In the genomic region with DNA sequence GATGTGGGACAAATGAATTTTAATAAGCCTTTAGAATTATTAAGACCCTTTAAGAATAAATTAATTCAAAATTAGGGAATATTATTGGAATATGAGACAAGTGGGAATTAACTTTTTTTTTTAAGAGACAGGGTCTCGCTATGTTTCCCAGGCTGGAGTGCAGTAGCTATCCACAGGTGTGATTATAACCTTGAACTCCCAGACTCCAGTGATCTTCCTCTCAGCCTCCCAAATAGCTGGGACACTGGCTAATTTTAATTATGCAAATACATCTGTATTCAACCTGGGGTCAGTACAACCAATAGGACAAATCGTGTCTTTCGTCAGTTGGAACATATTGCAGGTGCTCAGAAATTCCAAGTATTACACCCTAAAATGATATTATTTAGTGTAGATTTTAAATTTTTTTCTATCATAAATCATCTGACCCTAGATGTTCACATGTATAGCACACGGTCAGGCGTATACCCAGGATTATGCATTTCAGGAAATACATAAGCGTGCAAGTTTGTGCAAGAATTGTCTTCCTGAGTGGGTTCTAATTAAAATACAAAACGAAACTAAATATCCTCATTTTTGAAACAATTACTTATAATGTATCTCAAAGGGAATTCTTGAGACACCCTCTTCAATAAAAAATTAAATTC, we compare ENCODE assay signal across 8 cellular contexts. TPM values are rescaled to one million over a fixed set of nuclear protein-coding genes. Genes with fewer than 3 reads are reported as not detected.
A peak's percentile ranks its signal among the peaks of the same experiment; 100 is the strongest.
DNase-seq lines count a peak whose midpoint lies in the region; ATAC-seq and TF ChIP-seq lines count a peak whose summit lies in the region.

No MANE protein-coding gene starts in this region.

- intact Hi-C loops in left ventricle myocardium inferior (cut with micrococcal nuclease) (no loop called here), cardiac septum (cut with DNase I) (loop anchor here (5.0 kb wide), 3 partner anchors 46 to 169 kb away; a partner anchor contains a TSS), lower lobe of right lung (cut with DNase I) (no loop called here)

- H3K36me3 ChIP-seq in left ventricle myocardium inferior (peaks cover 5% of the 10 kb centered on the region), lower lobe of right lung (no peaks in the 10 kb centered on the region)

- H3K4me1 Mint-ChIP-seq in activated naive CD8-positive, alpha-beta T cell treated with anti-CD3 and anti-CD28 coated beads, Interleukin-2, amount 10 ng/mL, durations not matched to agents 7 days and 5 days = peaks cover 24% of the 10 kb centered on the region

- H3K4me1 ChIP-seq in left ventricle myocardium inferior (peaks cover 47% of the 10 kb centered on the region), lower lobe of right lung (peaks cover 23% of the 10 kb centered on the region)

- H3K27ac Mint-ChIP-seq in activated naive CD8-positive, alpha-beta T cell treated with anti-CD3 and anti-CD28 coated beads, Interleukin-2, amount 10 ng/mL, durations not matched to agents 7 days and 5 days = peak overlapping the region; percentile 86

- peaks cover 23% of the 10 kb centered on the region for H3K36me3 Mint-ChIP-seq in activated naive CD8-positive, alpha-beta T cell treated with anti-CD3 and anti-CD28 coated beads, Interleukin-2, amount 10 ng/mL, durations not matched to agents 7 days and 5 days

- H3K9me3 ChIP-seq in left ventricle myocardium inferior (replicated peaks) = peaks cover 9% of the 10 kb centered on the region
- peaks cover 8% of the 10 kb centered on the region for H3K9me3 ChIP-seq in lower lobe of right lung

- no peak for TF ChIP-seq CTCF in left ventricle myocardium inferior (IDR thresholded peaks at IDR 0.05; ENCODE audit: borderline replicate concordance)
- no peak for TF ChIP-seq CTCF in lower lobe of right lung (IDR thresholded peaks at IDR 0.05)

- peaks cover 5% of the 10 kb centered on the region for H3K9me3 Mint-ChIP-seq in activated naive CD8-positive, alpha-beta T cell treated with anti-CD3 and anti-CD28 coated beads, Interleukin-2, amount 10 ng/mL, durations not matched to agents 7 days and 5 days

- H3K27ac ChIP-seq in left ventricle myocardium inferior (replicated peaks) (peak overlapping the region; percentile 99), lower lobe of right lung (no peak overlapping the region)

- POLR2A ChIA-PET in activated naive CD8-positive, alpha-beta T cell treated with anti-CD3 and anti-CD28 coated beads, Interleukin-2, amount 10 ng/mL, durations not matched to agents 7 days and 5 days (lab: Charles Lee) = interaction anchor here (1.2 to 2.8 kb wide), 7 partner anchors 9 to 566 kb away, joined by 4 to 32 read pairs (median 11); a partner anchor contains a TSS

- H3K27me3 Mint-ChIP-seq in activated naive CD8-positive, alpha-beta T cell treated with anti-CD3 and anti-CD28 coated beads, Interleukin-2, amount 10 ng/mL, durations not matched to agents 7 days and 5 days = peaks cover 8% of the 10 kb centered on the region

- DNase-seq in left ventricle myocardium inferior = no peak
- DNase-seq in cardiac septum (ENCODE audit: low spot score) = no peak
- no peak for DNase-seq in activated naive CD8-positive, alpha-beta T cell treated with anti-CD3 and anti-CD28 coated beads, Interleukin-2, amount 10 ng/mL, durations not matched to agents 7 days and 5 days
- DNase-seq in lower lobe of right lung = no peak
- DNase-seq in SIG-M5 treated with dmso at 0.1 percent for 504 hours (lab: John Stamatoyannopoulos, UW; ENCODE audit: unreplicated experiment) = no peak
- no peak for DNase-seq in NCI-H2107 (lab: John Stamatoyannopoulos, UW)

- H3K4me3 ChIP-seq in left ventricle myocardium inferior (peak overlapping the region; percentile 88), lower lobe of right lung (peak overlapping the region; percentile 93)

- ATAC-seq in activated naive CD8-positive, alpha-beta T cell treated with anti-CD3 and anti-CD28 coated beads, Interleukin-2, amount 10 ng/mL, durations not matched to agents 7 days and 5 days (ENCODE audit: low read depth) = no peak
- ATAC-seq in lower lobe of right lung (no peak), GM21423 (IDR thresholded peaks at IDR 0.05; ENCODE audit: unreplicated experiment) (no peak), HG02642 (IDR thresholded peaks at IDR 0.05; ENCODE audit: poor library complexity, unreplicated experiment) (no peak)

- H3K4me3 Mint-ChIP-seq in activated naive CD8-positive, alpha-beta T cell treated with anti-CD3 and anti-CD28 coated beads, Interleukin-2, amount 10 ng/mL, durations not matched to agents 7 days and 5 days = peak overlapping the region; percentile 95

- H3K27me3 ChIP-seq in left ventricle myocardium inferior (ENCODE audit: low read depth) = no peaks in the 10 kb centered on the region
- H3K27me3 ChIP-seq in lower lobe of right lung (ENCODE audit: low read depth) = no peaks in the 10 kb centered on the region

RNA-seq across cellular contexts. Expression of a gene that starts 1.2 kb away (rescaled TPM):
- total RNA-seq in left ventricle myocardium inferior = 33.4 TPM
- 21.7 TPM for total RNA-seq in cardiac septum
- total RNA-seq in activated naive CD8-positive, alpha-beta T cell treated with anti-CD3 and anti-CD28 coated beads, Interleukin-2, amount 10 ng/mL, durations not matched to agents 7 days and 5 days = 10 to 100 TPM; 63.3 to 64.0 TPM
- total RNA-seq in lower lobe of right lung = 30.3 TPM

RNA-seq across cellular contexts. Expression of a gene that starts 47.8 kb away (rescaled TPM):
- total RNA-seq in left ventricle myocardium inferior (20.2 TPM), cardiac septum (19.3 TPM), lower lobe of right lung (11.6 TPM)
- total RNA-seq in activated naive CD8-positive, alpha-beta T cell treated with anti-CD3 and anti-CD28 coated beads, Interleukin-2, amount 10 ng/mL, durations not matched to agents 7 days and 5 days = 10 to 100 TPM; 12.8 to 13.6 TPM
